8 cellular contexts compared by ENCODE assay signal in genomic region chr14:77027538-77028383, GRCh38. TPM values are rescaled to one million over a fixed set of nuclear protein-coding genes. Genes with fewer than 3 reads are reported as not detected.
DNase-seq lines count a peak whose midpoint lies in the region; ATAC-seq, FAIRE-seq and TF ChIP-seq lines count a peak whose summit lies in the region.

No MANE protein-coding gene starts in this region.

- ATAC-seq in GM19043 (IDR thresholded peaks at IDR 0.05; ENCODE audit: low read depth, unreplicated experiment) (peak; percentile 17), HG03196 (IDR thresholded peaks at IDR 0.05; ENCODE audit: unreplicated experiment) (peak; percentile 35)

- no peak for FAIRE-seq in RCC 7860 (lab: Jason Lieb, UNC)

- H3K36me3 Mint-ChIP-seq in activated naive CD4-positive, alpha-beta T cell treated with anti-CD3 and anti-CD28 coated beads for 36 hours (ENCODE audit: low read depth) = peaks cover 32% of the 10 kb centered on the region
- H3K36me3 Mint-ChIP-seq in glutamatergic neuron (ENCODE audit: unreplicated experiment) = no peaks in the 10 kb centered on the region
- H3K36me3 Mint-ChIP-seq in osteocyte (ENCODE audit: unreplicated experiment) = peaks cover 28% of the 10 kb centered on the region

- TF ChIP-seq CTCF in glutamatergic neuron (IDR thresholded peaks at IDR 0.05; ENCODE audit: partially characterized antibody, unreplicated experiment) (no peak), osteocyte (IDR thresholded peaks at IDR 0.05) (peak; percentile 24)

- H3K4me3 Mint-ChIP-seq in activated naive CD4-positive, alpha-beta T cell treated with anti-CD3 and anti-CD28 coated beads for 36 hours = peak overlapping the region; percentile 82
- H3K4me3 Mint-ChIP-seq in glutamatergic neuron (ENCODE audit: unreplicated experiment) (peak overlapping the region; percentile 55), osteocyte (ENCODE audit: unreplicated experiment) (peak overlapping the region; percentile 80)

- H3K4me1 Mint-ChIP-seq in activated naive CD4-positive, alpha-beta T cell treated with anti-CD3 and anti-CD28 coated beads for 36 hours (ENCODE audit: low read depth) = peaks cover 65% of the 10 kb centered on the region
- H3K4me1 Mint-ChIP-seq in glutamatergic neuron (ENCODE audit: low read depth, unreplicated experiment) (peaks cover 46% of the 10 kb centered on the region), osteocyte (ENCODE audit: unreplicated experiment) (peaks cover 59% of the 10 kb centered on the region)

- H3K27ac Mint-ChIP-seq in activated naive CD4-positive, alpha-beta T cell treated with anti-CD3 and anti-CD28 coated beads for 36 hours = peak overlapping the region; percentile 81
- H3K27ac Mint-ChIP-seq in glutamatergic neuron (ENCODE audit: unreplicated experiment) (no peak overlapping the region), osteocyte (ENCODE audit: unreplicated experiment) (peak overlapping the region; percentile 84)

- no peaks in the 10 kb centered on the region for H3K27me3 Mint-ChIP-seq in activated naive CD4-positive, alpha-beta T cell treated with anti-CD3 and anti-CD28 coated beads for 36 hours (ENCODE audit: low read depth)
- H3K27me3 Mint-ChIP-seq in glutamatergic neuron (ENCODE audit: unreplicated experiment) = peaks cover 11% of the 10 kb centered on the region
- no peaks in the 10 kb centered on the region for H3K27me3 Mint-ChIP-seq in osteocyte (ENCODE audit: unreplicated experiment)

- DNase-seq in CD1c-positive myeloid dendritic cell (ENCODE audit: extremely low spot score) (peak; percentile 66), RCC 7860 (ENCODE audit: low spot score) (peak; percentile 56), glutamatergic neuron (peak; percentile 60), osteocyte (ENCODE audit: extremely low spot score, unreplicated experiment) (peak; percentile 94), mesenteric fat pad (ENCODE audit: low spot score) (no peak)
- peak; percentile 75 for DNase-seq in activated naive CD4-positive, alpha-beta T cell treated with anti-CD3 and anti-CD28 coated beads for 36 hours

- intact Hi-C loops in activated naive CD4-positive, alpha-beta T cell treated with anti-CD3 and anti-CD28 coated beads for 36 hours (cut with micrococcal nuclease) = loop anchor here (1.0 to 2.0 kb wide), 6 partner anchors 13 to 80 kb away; partner anchors contain the start of gene CIPC

- CTCF ChIA-PET in activated naive CD4-positive, alpha-beta T cell treated with anti-CD3 and anti-CD28 coated beads for 36 hours (lab: Charles Lee) = interaction anchor here (1.0 to 7.5 kb wide), 9 partner anchors 10 to 152 kb away, joined by 3 to 60 read pairs (median 4); no protein-coding TSS in a partner anchor

- no peaks in the 10 kb centered on the region for H3K9me3 Mint-ChIP-seq in activated naive CD4-positive, alpha-beta T cell treated with anti-CD3 and anti-CD28 coated beads for 36 hours
- peaks cover 22% of the 10 kb centered on the region for H3K9me3 Mint-ChIP-seq in glutamatergic neuron (ENCODE audit: unreplicated experiment)
- H3K9me3 Mint-ChIP-seq in osteocyte (ENCODE audit: unreplicated experiment) = no peaks in the 10 kb centered on the region

RNA-seq across cellular contexts. Expression of gene IRF2BPL, which starts 0.7 kb away (rescaled TPM):
- 10 to 100 TPM; 34.8 to 35.2 TPM for total RNA-seq in activated naive CD4-positive, alpha-beta T cell treated with anti-CD3 and anti-CD28 coated beads for 36 hours
- total RNA-seq in glutamatergic neuron (ENCODE audit: unreplicated experiment) = 23.3 TPM
- total RNA-seq in osteocyte = 107 and 120 TPM in 2 replicates
- 51.9 TPM for total RNA-seq in mesenteric fat pad
